17 cellular contexts compared by ENCODE assay signal in the genomic region with DNA sequence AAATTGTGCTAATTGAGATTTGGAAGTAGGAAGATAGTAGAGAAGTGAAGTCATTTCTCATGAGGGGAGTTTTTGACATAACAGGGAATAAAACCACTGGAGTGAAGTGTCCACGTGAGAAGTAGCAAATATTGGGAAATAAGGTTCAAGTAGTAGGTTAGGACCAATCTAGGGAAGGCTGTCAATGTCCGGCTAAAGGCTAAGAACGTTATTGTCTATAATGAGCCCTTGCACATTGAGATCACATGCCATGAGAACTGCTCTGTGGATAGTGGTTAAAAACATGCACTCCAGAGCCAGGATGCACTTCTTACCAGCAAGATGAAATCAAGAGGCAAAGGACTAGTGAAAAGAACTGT.
DNase-seq lines count a peak whose midpoint lies in the region; ATAC-seq and TF ChIP-seq lines count a peak whose summit lies in the region.
"Had no signal": no experiment of that assay in that cellular context is flagged by ENCODE, and none has a peak within 500 bp of the region (broad histone marks: within the 10 kb centered on the region; RNA-seq: fewer than 3 reads in every experiment).

No MANE protein-coding gene starts in this region.

- H3K4me3 ChIP-seq in breast epithelium = no peak overlapping the region
- H3K4me3 ChIP-seq in esophagus muscularis mucosa = no peak overlapping the region
- H3K4me3 ChIP-seq in lower lobe of right lung = no peak overlapping the region
- no peak overlapping the region for H3K4me3 ChIP-seq in upper lobe of left lung
- no peak overlapping the region for H3K4me3 ChIP-seq in tibial artery
- H3K4me3 ChIP-seq: GM23338, K562, psoas muscle had no signal

- H3K27me3 ChIP-seq in breast epithelium = no peaks in the 10 kb centered on the region
- no peaks in the 10 kb centered on the region for H3K27me3 ChIP-seq in esophagus muscularis mucosa
- no peaks in the 10 kb centered on the region for H3K27me3 ChIP-seq in lower lobe of right lung (ENCODE audit: low read depth)
- no peaks in the 10 kb centered on the region for H3K27me3 ChIP-seq in upper lobe of left lung
- no peaks in the 10 kb centered on the region for H3K27me3 ChIP-seq in tibial artery

- H3K36me3 ChIP-seq in breast epithelium = no peaks in the 10 kb centered on the region
- H3K36me3 ChIP-seq in esophagus muscularis mucosa = peaks cover 0 to 22% (median 6%) of the 10 kb centered on the region in 4 donors
- H3K36me3 ChIP-seq in lower lobe of right lung = no peaks in the 10 kb centered on the region
- H3K36me3 ChIP-seq in upper lobe of left lung = no peaks in the 10 kb centered on the region
- H3K36me3 ChIP-seq in tibial artery = peaks cover 13 to 22% (median 15%) of the 10 kb centered on the region in 3 donors
- H3K36me3 ChIP-seq: WERI-Rb-1 had no signal

- peaks cover 20% of the 10 kb centered on the region for H3K36me3 Mint-ChIP-seq in MCF 10A (ENCODE audit: insufficient read depth, unreplicated experiment)
- peaks cover 15% of the 10 kb centered on the region for H3K36me3 Mint-ChIP-seq in activated T-cell treated with anti-CD3 and anti-CD28 coated beads, Interleukin-2, amount 50 U/mL, for 4 hours (ENCODE audit: insufficient read depth)

- H3K9me3 Mint-ChIP-seq in MCF 10A (ENCODE audit: unreplicated experiment) = no peaks in the 10 kb centered on the region
- no peaks in the 10 kb centered on the region for H3K9me3 Mint-ChIP-seq in activated T-cell treated with anti-CD3 and anti-CD28 coated beads, Interleukin-2, amount 50 U/mL, for 4 hours
- H3K9me3 Mint-ChIP-seq: effector memory CD8-positive, alpha-beta T cell; GM23338 had no signal

- POLR2A ChIA-PET in MCF 10A (lab: Yijun Ruan, JAX) = no interaction called here

- no TSS peak for BruUV-seq in MCF 10A (replicated peaks; lab: Mats Ljungman, UMichigan)

- H3K27me3 Mint-ChIP-seq in MCF 10A (ENCODE audit: insufficient read depth, unreplicated experiment) = no peaks in the 10 kb centered on the region
- H3K27me3 Mint-ChIP-seq in activated T-cell treated with anti-CD3 and anti-CD28 coated beads, Interleukin-2, amount 50 U/mL, for 4 hours (ENCODE audit: low read depth) = no peaks in the 10 kb centered on the region
- H3K27me3 Mint-ChIP-seq: effector memory CD8-positive, alpha-beta T cell had no signal

- TF ChIP-seq POLR2A in breast epithelium (IDR thresholded peaks at IDR 0.05) = no peak
- TF ChIP-seq POLR2A in esophagus muscularis mucosa (IDR thresholded peaks at IDR 0.05; ENCODE audit: low read depth) = no peak
- TF ChIP-seq POLR2A in upper lobe of left lung (IDR thresholded peaks at IDR 0.05) = no peak

- CTCF ChIA-PET in MCF 10A (lab: Yijun Ruan, JAX) = no interaction called here

- H3K4me1 Mint-ChIP-seq in MCF 10A (ENCODE audit: insufficient read depth, unreplicated experiment) = peaks cover 7% of the 10 kb centered on the region
- peaks cover 6% of the 10 kb centered on the region for H3K4me1 Mint-ChIP-seq in activated T-cell treated with anti-CD3 and anti-CD28 coated beads, Interleukin-2, amount 50 U/mL, for 4 hours (ENCODE audit: low read depth)
- H3K4me1 Mint-ChIP-seq: GM23338 had no signal

- H3K9me3 ChIP-seq in breast epithelium (no peaks in the 10 kb centered on the region), esophagus muscularis mucosa (no peaks in the 10 kb centered on the region), lower lobe of right lung (no peaks in the 10 kb centered on the region), upper lobe of left lung (no peaks in the 10 kb centered on the region), tibial artery (no peaks in the 10 kb centered on the region)
- H3K9me3 ChIP-seq: psoas muscle had no signal

- TF ChIP-seq EP300 in esophagus muscularis mucosa (IDR thresholded peaks at IDR 0.05) (no peak), upper lobe of left lung (IDR thresholded peaks at IDR 0.05) (peak in 1 of 4 donors; percentile 90)

- no peak overlapping the region for H3K27ac Mint-ChIP-seq in MCF 10A (ENCODE audit: low read depth, unreplicated experiment)
- H3K27ac Mint-ChIP-seq: effector memory CD8-positive, alpha-beta T cell; GM23338 had no signal

- intact Hi-C loops in breast epithelium (cut with DNase I; ENCODE audit: low total_unique reads) (no loop called here), MCF 10A (cut with micrococcal nuclease) (no loop called here), esophagus muscularis mucosa (cut with DNase I) (no loop called here), lower lobe of right lung (cut with DNase I) (no loop called here), tibial artery (cut with DNase I; ENCODE audit: low total_unique reads) (no loop called here)

- WGBS in esophagus muscularis mucosa = 28% methylated on average over 3 of the region's 3 CpGs
- WGBS in upper lobe of left lung, 2 donors = 40 to 49% methylated on average over 3 of the region's 3 CpGs

- H3K4me3 Mint-ChIP-seq in MCF 10A (ENCODE audit: unreplicated experiment) = no peak overlapping the region
- H3K4me3 Mint-ChIP-seq in activated T-cell treated with anti-CD3 and anti-CD28 coated beads, Interleukin-2, amount 50 U/mL, for 4 hours = no peak overlapping the region
- H3K4me3 Mint-ChIP-seq: effector memory CD8-positive, alpha-beta T cell; GM23338 had no signal

- H3K4me1 ChIP-seq in breast epithelium = no peaks in the 10 kb centered on the region
- peaks cover 21 to 83% (median 77%) of the 10 kb centered on the region in 4 donors for H3K4me1 ChIP-seq in esophagus muscularis mucosa
- H3K4me1 ChIP-seq in lower lobe of right lung = peaks cover 27% of the 10 kb centered on the region
- H3K4me1 ChIP-seq in upper lobe of left lung = peaks cover 17 to 31% (median 22%) of the 10 kb centered on the region in 4 donors
- H3K4me1 ChIP-seq in tibial artery = peaks cover 0 to 82% (median 12%) of the 10 kb centered on the region in 4 donors

- TF ChIP-seq CTCF in breast epithelium (IDR thresholded peaks at IDR 0.05) (no peak), MCF 10A (IDR thresholded peaks at IDR 0.05; ENCODE audit: unreplicated experiment) (no peak), esophagus muscularis mucosa (IDR thresholded peaks at IDR 0.05) (no peak), lower lobe of right lung (IDR thresholded peaks at IDR 0.05) (no peak), upper lobe of left lung (IDR thresholded peaks at IDR 0.05) (no peak), tibial artery (IDR thresholded peaks at IDR 0.05) (no peak)

- peak; percentile 65 to 79 for ATAC-seq in lower lobe of right lung
- peak; percentile 46 to 66 for ATAC-seq in upper lobe of left lung (ENCODE audit: low FRiP score in 2 of 2)
- ATAC-seq in activated T-cell treated with anti-CD3 and anti-CD28 coated beads, Interleukin-2, amount 50 U/mL, for 4 hours = no peak
- ATAC-seq: effector memory CD8-positive, alpha-beta T cell; GM23338; K562 had no signal

- no peak for DNase-seq in breast epithelium (ENCODE audit: low spot score in 2 of 2)
- DNase-seq in MCF 10A (ENCODE audit: unreplicated experiment) = no peak
- DNase-seq in esophagus muscularis mucosa (ENCODE audit: extremely low spot score) = no peak
- no peak for DNase-seq in lower lobe of right lung
- DNase-seq in upper lobe of left lung = peak in 1 of 2 donors; percentile 28
- DNase-seq in AG08395 (ENCODE audit: low spot score) = no peak
- DNase-seq in activated T-cell treated with anti-CD3 and anti-CD28 coated beads, Interleukin-2, amount 50 U/mL, for 4 hours = no peak
- no peak for DNase-seq in tibial artery
- DNase-seq: activated effector memory CD4-positive, alpha-beta T cell treated with Interleukin-2 at 50 U/mL for 16 hours; effector memory CD8-positive, alpha-beta T cell; foreskin melanocyte; psoas muscle; stimulated activated CD4-positive, alpha-beta T cell treated with anti-CD3 and anti-CD28 coated beads, Interleukin-2, amount 100 ng/mL, for 24 hours; SW 1271; WERI-Rb-1 had no signal

- peak overlapping the region; percentile 7 to 52 for H3K27ac ChIP-seq in breast epithelium
- H3K27ac ChIP-seq in esophagus muscularis mucosa (replicated peaks in 1 of 4) = peak overlapping the region; percentile 64 to 77 (median 66)
- H3K27ac ChIP-seq in lower lobe of right lung = peak overlapping the region; percentile 67
- peak overlapping the region; percentile 9 to 77 (median 49) for H3K27ac ChIP-seq in upper lobe of left lung
- peak overlapping the region in 1 of 2 donors; percentile 59 for H3K27ac ChIP-seq in tibial artery
- H3K27ac ChIP-seq: psoas muscle, WERI-Rb-1 had no signal

Comparison
In these comparisons a context has a peak if more than half of its experiments do, and no peak if none do; other contexts are left out.
1. ATAC-seq: peak in lower lobe of right lung (2 of 2) and upper lobe of left lung (2 of 2); none in activated T-cell treated with anti-CD3 and anti-CD28 coated beads, Interleukin-2, amount 50 U/mL, for 4 hours (0 of 2).